In genomic region chr10:13242260-13242659, GRCh38 we compare ENCODE assay signal across 2 cellular contexts. TPM values are rescaled to one million over a fixed set of nuclear protein-coding genes. Genes with fewer than 3 reads are reported as not detected.
"Had no signal": no experiment of that assay in that cellular context is flagged by ENCODE, and none has a peak within 500 bp of the region (broad histone marks: within the 10 kb centered on the region; RNA-seq: fewer than 3 reads in every experiment).

No MANE protein-coding gene starts in this region.

RNA-seq across cellular contexts. Expression of gene UCMA, which starts 8.1 kb away (rescaled TPM):
- total RNA-seq: G401, GM12878 had no signal
